1 cellular context compared by ENCODE assay signal in genomic region chr3:107629556-107629955, GRCh38.
TF ChIP-seq lines count a peak whose summit lies in the region.

No MANE protein-coding gene starts in this region.

TF ChIP-seq in IMR-90, 13 proteins besides CTCF, POLR2A, EP300 and RAD21:
- TF ChIP-seq MXI1 (IDR thresholded peaks at IDR 0.05; ENCODE audit: borderline replicate concordance, low read depth, low read length), result no peak
- TF ChIP-seq USF2 (IDR thresholded peaks at IDR 0.05; ENCODE audit: low read depth, low read length), result no peak
- peak; percentile 36; the same call in 1 of the 2 replicates for TF ChIP-seq CEBPB (IDR thresholded peaks at IDR 0.05; ENCODE audit: low read depth, low read length)
- no peak for TF ChIP-seq MAZ (IDR thresholded peaks at IDR 0.05; ENCODE audit: borderline replicate concordance, low read depth, low read length)
